Comparison of ENCODE assay signal across 15 cellular contexts in the genomic region with DNA sequence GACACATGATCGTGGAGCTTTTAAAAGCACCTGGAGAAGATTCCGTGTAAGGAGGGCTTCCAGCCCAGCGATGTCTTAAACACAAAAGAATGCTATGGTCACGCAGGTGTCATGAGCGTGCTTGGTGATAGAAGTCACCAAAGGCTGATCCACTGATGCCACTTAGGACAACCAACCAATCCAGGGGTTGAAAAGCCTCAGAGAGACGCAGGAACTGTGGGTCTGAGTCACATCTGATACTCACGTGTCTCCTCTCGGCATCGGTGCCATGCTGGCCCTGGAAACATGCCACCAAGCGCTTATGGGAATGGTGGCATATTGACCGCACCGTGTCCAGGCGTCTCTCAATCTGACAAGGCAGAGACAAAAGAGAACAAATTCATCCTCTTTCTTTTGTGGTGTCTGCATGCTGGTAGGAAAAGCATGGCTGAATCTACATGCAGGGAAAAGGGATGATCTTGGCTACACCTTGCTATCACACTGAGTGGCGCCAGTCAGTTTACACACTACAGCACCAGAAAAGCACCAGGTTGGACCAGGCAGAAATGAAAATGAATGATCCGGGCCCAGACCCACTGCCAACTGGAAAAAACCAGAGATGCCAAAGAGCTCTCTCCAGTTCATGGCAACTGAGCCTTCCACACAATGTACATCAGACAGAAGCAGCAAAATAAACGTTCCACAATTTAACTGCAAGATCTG. TPM values are rescaled to one million over a fixed set of nuclear protein-coding genes. Genes with fewer than 3 reads are reported as not detected.
DNase-seq lines count a peak whose midpoint lies in the region; ATAC-seq, FAIRE-seq and TF ChIP-seq lines count a peak whose summit lies in the region.
"Had no signal": no experiment of that assay in that cellular context is flagged by ENCODE, and none has a peak within 500 bp of the region (broad histone marks: within the 10 kb centered on the region; RNA-seq: fewer than 3 reads in every experiment).

No MANE protein-coding gene starts in this region.

- BruUV-seq in Caco-2 (replicated peaks; lab: Mats Ljungman, UMichigan) (no TSS peak), endothelial cell of umbilical vein (replicated peaks; lab: Mats Ljungman, UMichigan) (TSS peak; percentile 10)

- H3K4me3 ChIP-seq in Caco-2 (ENCODE audit: low read depth, low read length) (no peak overlapping the region), endothelial cell of umbilical vein (replicated peaks in 1 of 3; ENCODE audit: insufficient read depth in 1 of 3, low read depth in 1 of 3, low read length in 3 of 3) (no peak overlapping the region), smooth muscle cell (no peak overlapping the region)

- no peak for TF ChIP-seq CTCF in Caco-2 (IDR thresholded peaks at IDR 0.05; ENCODE audit: insufficient read depth in 1 of 2, low read depth in 1 of 2, low read length in 1 of 2, severe bottlenecking in 1 of 2, unreplicated experiment in 1 of 2)
- no peak for TF ChIP-seq CTCF in endothelial cell of umbilical vein (IDR thresholded peaks at IDR 0.05; ENCODE audit: extremely low read depth in 1 of 2, insufficient read depth in 1 of 2, low read depth in 1 of 2, low read length in 2 of 2)
- TF ChIP-seq CTCF in smooth muscle cell (IDR thresholded peaks at IDR 0.05; ENCODE audit: borderline replicate concordance, insufficient read depth, poor library complexity, severe bottlenecking): no peak

- no peaks in the 10 kb centered on the region for H3K9me3 ChIP-seq in Caco-2
- no peaks in the 10 kb centered on the region for H3K9me3 ChIP-seq in endothelial cell of umbilical vein (replicated peaks; ENCODE audit: control insufficient read depth, insufficient read depth, low read length)
- no peaks in the 10 kb centered on the region for H3K9me3 ChIP-seq in smooth muscle cell (replicated peaks; ENCODE audit: low read depth)

- peaks cover 74% of the 10 kb centered on the region for H3K79me2 ChIP-seq in endothelial cell of umbilical vein (ENCODE audit: control insufficient read depth, insufficient read depth, low read length)
- H3K79me2 ChIP-seq in smooth muscle cell (ENCODE audit: low read depth): peaks cover 34% of the 10 kb centered on the region

- H3K4me2 ChIP-seq in endothelial cell of umbilical vein (ENCODE audit: insufficient read depth, low read length): peak overlapping the region; percentile 56
- H3K4me2 ChIP-seq in smooth muscle cell: peak overlapping the region; percentile 69

- no peaks in the 10 kb centered on the region for H4K20me1 ChIP-seq in endothelial cell of umbilical vein (replicated peaks; ENCODE audit: control insufficient read depth, extremely low read depth, insufficient read depth, low read length)
- peaks cover 77% of the 10 kb centered on the region for H4K20me1 ChIP-seq in smooth muscle cell (ENCODE audit: low read depth)

- DNase-seq in Caco-2 (no peak), RPMI7951 (ENCODE audit: low read depth) (peak; percentile 34), endothelial cell of umbilical vein (ENCODE audit: low read depth, low spot score) (no peak), smooth muscle cell (lab: John Stamatoyannopoulos, UW; ENCODE audit: unreplicated experiment) (no peak), T-cell (no peak)
- DNase-seq: activated CD4-positive, alpha-beta T cell treated with anti-CD3 and anti-CD28 coated beads, Interleukin-2, amount 10 ng/mL, durations not matched to agents 24 days and 14 days; activated naive CD4-positive, alpha-beta T cell treated with anti-CD3 and anti-CD28 coated beads, Interleukin-2, amount 50 U/mL, for 16 hours; CD8-positive, alpha-beta memory T cell; effector CD8-positive, alpha-beta T cell; NCI-H526 had no signal

- H3K9ac ChIP-seq in endothelial cell of umbilical vein (replicated peaks; ENCODE audit: extremely low read depth, insufficient read depth, low read length) (no peak overlapping the region), smooth muscle cell (ENCODE audit: low read depth) (no peak overlapping the region)

- H3K4me3 Mint-ChIP-seq in Caco-2 (ENCODE audit: unreplicated experiment): peak overlapping the region; percentile 24
- H3K4me3 Mint-ChIP-seq in T-cell: no peak overlapping the region
- H3K4me3 Mint-ChIP-seq: activated CD4-positive, alpha-beta T cell treated with anti-CD3 and anti-CD28 coated beads, Interleukin-2, amount 10 ng/mL, durations not matched to agents 24 days and 14 days; CD8-positive, alpha-beta memory T cell; memory B cell had no signal

- H3K4me1 Mint-ChIP-seq in Caco-2 (ENCODE audit: low read depth, unreplicated experiment): peaks cover 59% of the 10 kb centered on the region
- H3K4me1 Mint-ChIP-seq in T-cell: peaks cover 40 to 66% (median 58%) of the 10 kb centered on the region in 3 donors

- H3K36me3 Mint-ChIP-seq in Caco-2 (ENCODE audit: insufficient read depth, unreplicated experiment) (peaks cover 71% of the 10 kb centered on the region), T-cell (peaks cover 48% of the 10 kb centered on the region)

- ATAC-seq in HG02973 (IDR thresholded peaks at IDR 0.05; ENCODE audit: unreplicated experiment) (no peak), HG02642 (IDR thresholded peaks at IDR 0.05; ENCODE audit: poor library complexity, unreplicated experiment) (no peak), T-cell (replicated peaks in 1 of 4) (no peak)
- ATAC-seq in activated CD4-positive, CD25-positive, alpha-beta regulatory T cell treated with anti-CD3 and anti-CD28 coated beads, Interleukin-2, amount 50 U/mL, for 24 hours: no peak

- no peaks in the 10 kb centered on the region for H3K9me1 ChIP-seq in endothelial cell of umbilical vein (replicated peaks; ENCODE audit: control insufficient read depth, extremely low read depth, insufficient read depth, low read length)

- WGBS in smooth muscle cell (ENCODE audit: low lambda C conversion rate): 93% methylated on average over 16 of the region's 16 CpGs

- H3F3A ChIP-seq in smooth muscle cell (ENCODE audit: low read depth): no peaks in the 10 kb centered on the region

- H3K27ac Mint-ChIP-seq in Caco-2 (ENCODE audit: unreplicated experiment) (peak overlapping the region; percentile 66), T-cell (peak overlapping the region in 1 of 2 donors; percentile 2)

- H3K27ac ChIP-seq in endothelial cell of umbilical vein (ENCODE audit: insufficient read depth, low read depth, low read length): peak overlapping the region; percentile 76
- peak overlapping the region; percentile 58 for H3K27ac ChIP-seq in smooth muscle cell (ENCODE audit: low read depth)
- H3K27ac ChIP-seq: HL-60 had no signal

- intact Hi-C loops in Caco-2 (cut with micrococcal nuclease; ENCODE audit: unreplicated experiment): loop anchor here (1.0 kb wide), 1 partner anchor 12 kb away; no protein-coding TSS in a partner anchor
- intact Hi-C loops in endothelial cell of umbilical vein (cut with micrococcal nuclease): no loop called here

- H3K27me3 Mint-ChIP-seq in Caco-2 (ENCODE audit: insufficient read depth, unreplicated experiment) (no peaks in the 10 kb centered on the region), T-cell (no peaks in the 10 kb centered on the region)
- H3K27me3 Mint-ChIP-seq: activated CD4-positive, alpha-beta T cell treated with anti-CD3 and anti-CD28 coated beads, Interleukin-2, amount 10 ng/mL, durations not matched to agents 24 days and 14 days; CD8-positive, alpha-beta memory T cell; memory B cell had no signal

- no peaks in the 10 kb centered on the region for H3K9me3 Mint-ChIP-seq in Caco-2 (ENCODE audit: unreplicated experiment)
- H3K9me3 Mint-ChIP-seq in T-cell: no peaks in the 10 kb centered on the region
- H3K9me3 Mint-ChIP-seq: activated CD4-positive, alpha-beta T cell treated with anti-CD3 and anti-CD28 coated beads, Interleukin-2, amount 10 ng/mL, durations not matched to agents 24 days and 14 days; CD8-positive, alpha-beta memory T cell had no signal

- dilution Hi-C loops in endothelial cell of umbilical vein (cut with MboI; ENCODE audit: extremely low pct_ligation_motif_present, low sequenced_read_pairs): no loop called here

- POLR2A ChIA-PET in Caco-2 (lab: Charles Lee): no interaction called here
- POLR2A ChIA-PET in endothelial cell of umbilical vein (lab: Charles Lee): interaction anchor here (0.6 to 1.3 kb wide), 3 partner anchors 11 to 72 kb away, joined by 3 to 9 read pairs (median 4); partner anchors contain the start of gene ARHGAP17
- POLR2A ChIA-PET in T-cell (lab: Charles Lee): interaction anchor here in 1 of 2 donors (0.6 kb wide), 1 partner anchor 14 kb away, joined by 3 read pairs; no protein-coding TSS in a partner anchor

- FAIRE-seq in endothelial cell of umbilical vein (lab: Jason Lieb, UNC): no peak

- H3K27me3 ChIP-seq in Caco-2 (replicated peaks; ENCODE audit: control insufficient read depth, insufficient read depth, low read length) (no peaks in the 10 kb centered on the region), endothelial cell of umbilical vein (ENCODE audit: control insufficient read depth in 2 of 2, insufficient read depth in 2 of 2, low read length in 2 of 2) (no peaks in the 10 kb centered on the region), smooth muscle cell (ENCODE audit: low read depth) (no peaks in the 10 kb centered on the region)

- H3K4me1 ChIP-seq in Caco-2 (peaks cover 35% of the 10 kb centered on the region), endothelial cell of umbilical vein (ENCODE audit: control insufficient read depth, extremely low read depth, insufficient read depth, low read length) (peaks cover 58% of the 10 kb centered on the region), smooth muscle cell (ENCODE audit: low read depth) (peaks cover 12% of the 10 kb centered on the region)

- H3K36me3 ChIP-seq in Caco-2 (ENCODE audit: control insufficient read depth, insufficient read depth, low read length): peaks cover 2% of the 10 kb centered on the region; the same call in 1 of the 2 replicates
- H3K36me3 ChIP-seq in endothelial cell of umbilical vein (ENCODE audit: control insufficient read depth in 2 of 2, extremely low read depth in 1 of 2, insufficient read depth in 2 of 2, low read length in 2 of 2): peaks cover 21 to 24% of the 10 kb centered on the region in 2 experiments
- H3K36me3 ChIP-seq in smooth muscle cell (ENCODE audit: low read depth): no peaks in the 10 kb centered on the region

- H2AFZ ChIP-seq in endothelial cell of umbilical vein (ENCODE audit: low read depth, low read length) (no peak overlapping the region), smooth muscle cell (ENCODE audit: low read depth) (no peak overlapping the region)

- CTCF ChIA-PET in Caco-2 (lab: Charles Lee) (no interaction called here), endothelial cell of umbilical vein (lab: Charles Lee) (interaction anchor here (0.6 to 1.2 kb wide), 4 partner anchors 12 to 138 kb away, joined by 3 read pairs; no protein-coding TSS in a partner anchor), T-cell (lab: Charles Lee) (no interaction called here)

- TF ChIP-seq POLR2A in endothelial cell of umbilical vein (IDR thresholded peaks at IDR 0.05; ENCODE audit: low read depth, low read length): no peak

RNA-seq across cellular contexts. Expression of gene ARHGAP17, which starts 38.0 kb away (rescaled TPM):
- 134 and 142 TPM in 2 replicates for total RNA-seq in Caco-2 (2022)
- 19.8 and 23.4 TPM in 2 replicates for total RNA-seq in RPMI7951 (2014; rRNA removed; shearing (Covaris generic))
- total RNA-seq in endothelial cell of umbilical vein: 151 and 164 TPM in 2 replicates
- 63.1 and 65.8 TPM in 2 replicates for polyA plus RNA-seq in endothelial cell of umbilical vein
- 67.5 and 72.3 TPM in 2 replicates for polyA plus RNA-seq in endothelial cell of umbilical vein (2011; cell fraction: cytosol; rRNA removed)
- 155 and 157 TPM in 2 replicates for polyA plus RNA-seq in endothelial cell of umbilical vein (2011; cell fraction: nucleus; rRNA removed)
- polyA plus RNA-seq in endothelial cell of umbilical vein (2012): 88.4 and 132 TPM in 2 replicates
- polyA minus RNA-seq in endothelial cell of umbilical vein: 119 and 130 TPM in 2 replicates
- polyA minus RNA-seq in endothelial cell of umbilical vein (2011; cell fraction: cytosol; rRNA and poly(A)+ RNA removed): 27.0 TPM
- 123 and 174 TPM in 2 replicates for polyA minus RNA-seq in endothelial cell of umbilical vein (2011; cell fraction: nucleus; rRNA and poly(A)+ RNA removed)
- 24.1 and 34.6 TPM in 2 replicates for total RNA-seq in smooth muscle cell
- 38.3 and 40.5 TPM in 2 replicates for polyA plus RNA-seq in smooth muscle cell
- 10 to 100 TPM; 61.5 to 78.1 (median 72.5) TPM for total RNA-seq in T-cell
